12 cellular contexts compared by ENCODE assay signal in the genomic region with DNA sequence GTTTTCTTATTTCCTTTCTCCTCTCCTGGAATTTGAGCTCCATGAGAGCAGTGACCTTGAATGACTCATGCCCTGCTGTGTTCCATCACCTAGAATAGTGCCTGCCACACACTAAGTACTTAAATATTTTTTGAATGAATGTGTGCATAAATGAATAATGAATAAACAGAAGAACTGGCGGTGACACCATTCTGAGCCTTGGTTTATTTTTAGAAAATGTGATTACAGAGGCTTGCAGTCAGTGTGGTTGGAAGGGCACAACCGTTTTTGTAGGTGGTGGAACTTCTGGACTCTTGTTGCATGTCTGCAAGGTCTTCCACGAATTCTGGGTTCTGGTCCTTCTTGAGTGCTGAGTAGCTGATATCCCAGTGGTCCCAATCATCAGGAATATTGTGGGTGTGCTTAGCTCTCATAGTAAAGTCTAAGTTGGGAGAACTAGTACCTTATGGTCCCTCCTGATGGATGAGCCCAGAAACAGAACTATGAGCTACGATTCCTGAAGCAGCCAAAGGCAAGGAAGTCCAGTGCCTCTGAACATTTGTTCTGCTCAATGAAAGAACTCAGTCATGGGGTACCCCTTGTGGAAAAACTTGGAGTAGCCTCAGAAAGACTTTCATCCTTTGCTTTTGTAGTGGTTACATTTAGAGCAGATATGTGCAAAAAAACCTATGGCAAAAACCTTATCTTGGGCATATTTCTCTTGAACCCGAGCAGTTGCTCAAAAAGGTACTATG. TPM values are rescaled to one million over a fixed set of nuclear protein-coding genes. Genes with fewer than 3 reads are reported as not detected.
A peak's percentile ranks its signal among the peaks of the same experiment; 100 is the strongest.
DNase-seq lines count a peak whose midpoint lies in the region; ATAC-seq and TF ChIP-seq lines count a peak whose summit lies in the region.
"Had no signal": no experiment of that assay in that cellular context is flagged by ENCODE, and none has a peak within 500 bp of the region (broad histone marks: within the 10 kb centered on the region; RNA-seq: fewer than 3 reads in every experiment).

No MANE protein-coding gene starts in this region.

- H2AFZ ChIP-seq in SK-N-SH (ENCODE audit: low read depth): peak overlapping the region; percentile 79
- H2AFZ ChIP-seq in OCI-LY7 (ENCODE audit: low read length): no peak overlapping the region

- H3K9me2 ChIP-seq in SK-N-SH: no peaks in the 10 kb centered on the region
- no peaks in the 10 kb centered on the region for H3K9me2 ChIP-seq in OCI-LY7 (ENCODE audit: insufficient read depth, low read length)

- H4K20me1 ChIP-seq in SK-N-SH (ENCODE audit: insufficient read depth) (no peaks in the 10 kb centered on the region), OCI-LY7 (ENCODE audit: insufficient read depth, low read length) (peaks cover 27% of the 10 kb centered on the region)

- H3K27me3 ChIP-seq in SK-N-SH (ENCODE audit: insufficient read depth): no peaks in the 10 kb centered on the region

- TF ChIP-seq RAD21 in SK-N-SH (IDR thresholded peaks at IDR 0.05; ENCODE audit: low read length): no peak

- peak overlapping the region; percentile 61 for H3K9ac ChIP-seq in SK-N-SH

- no peaks in the 10 kb centered on the region for H3K36me3 ChIP-seq in SK-N-SH (replicated peaks in 1 of 2; ENCODE audit: control insufficient read depth in 1 of 2, insufficient read depth in 2 of 2, low read length in 1 of 2)
- no peaks in the 10 kb centered on the region for H3K36me3 ChIP-seq in OCI-LY7 (ENCODE audit: insufficient read depth, low read length)

- H3K9me3 ChIP-seq in SK-N-SH (no peaks in the 10 kb centered on the region), OCI-LY7 (ENCODE audit: low read length) (no peaks in the 10 kb centered on the region)

- intact Hi-C loops in OCI-LY7 (cut with micrococcal nuclease; ENCODE audit: unreplicated experiment): loop anchor here (10.0 kb wide), 1 partner anchor 681 kb away; a partner anchor contains a TSS

- TF ChIP-seq CTCF in GM12864 (IDR thresholded peaks at IDR 0.05; ENCODE audit: low read depth, low read length, missing control alignments) (peak; percentile 7), SK-N-SH (IDR thresholded peaks at IDR 0.05) (peak; percentile 51), fibroblast of villous mesenchyme (IDR thresholded peaks at IDR 0.05; ENCODE audit: insufficient read depth, low read depth, low read length) (peak; percentile 8), OCI-LY7 (conservative IDR thresholded peaks at IDR 0.05; ENCODE audit: low read length) (no peak)

- no peak for ATAC-seq in GM19397 (IDR thresholded peaks at IDR 0.05; ENCODE audit: unreplicated experiment)
- ATAC-seq: natural killer cell treated with Interleukin-12 subunit alpha and Interleukin-12 subunit beta and Interleukin-15 and Interleukin-18, amount 100 ng/mL, for 72 hours had no signal

- H3K4me2 ChIP-seq in SK-N-SH: peak overlapping the region; percentile 67
- no peak overlapping the region for H3K4me2 ChIP-seq in OCI-LY7 (ENCODE audit: low read length)

- no peak for DNase-seq in GM12864 (ENCODE audit: low read depth)
- DNase-seq in SK-N-SH: no peak
- DNase-seq in fibroblast of villous mesenchyme (ENCODE audit: low read depth): peak; percentile 94
- DNase-seq in renal cortical epithelial cell (ENCODE audit: low read depth): peak; percentile 99
- DNase-seq in NCI-H128 (lab: John Stamatoyannopoulos, UW; ENCODE audit: unreplicated experiment): no peak
- no peak for DNase-seq in NCI-H1930 (lab: John Stamatoyannopoulos, UW)
- no peak for DNase-seq in OCI-LY7 (ENCODE audit: low spot score)
- DNase-seq: activated CD4-positive, CD25-positive, alpha-beta regulatory T cell; central memory CD4-positive, alpha-beta T cell; NCI-H2171 had no signal

- H3K27ac ChIP-seq in SK-N-SH (ENCODE audit: low read depth in 2 of 2, low read length in 1 of 2): peak overlapping the region; percentile 67 to 93; a peak in 3 of 4 replicates
- H3K27ac ChIP-seq in OCI-LY7 (ENCODE audit: low read depth, low read length, poor library complexity, severe bottlenecking): no peak overlapping the region

- TF ChIP-seq EP300 in SK-N-SH (IDR thresholded peaks at IDR 0.05; ENCODE audit: borderline replicate concordance in 1 of 2, low read depth in 1 of 2, low read length in 1 of 2): peak; percentile 83 to 98

- peaks cover 29% of the 10 kb centered on the region for H3F3A ChIP-seq in SK-N-SH (replicated peaks; ENCODE audit: insufficient read depth)

- BruUV-seq in OCI-LY7 (replicated peaks; lab: Mats Ljungman, UMichigan): no TSS peak

- CTCF ChIA-PET in SK-N-SH (lab: Yijun Ruan, JAX): no interaction called here
- CTCF ChIA-PET in OCI-LY7 (lab: Charles Lee; ENCODE audit: unreplicated experiment): no interaction called here

- H3K4me1 ChIP-seq in SK-N-SH (ENCODE audit: control insufficient read depth in 1 of 2, insufficient read depth in 2 of 2, low read depth in 1 of 2, low read length in 1 of 2) (peaks cover 2 to 25% of the 10 kb centered on the region in 2 experiments), OCI-LY7 (ENCODE audit: insufficient read depth, low read length, poor library complexity, severe bottlenecking) (peaks cover 22% of the 10 kb centered on the region)

- H3K4me3 ChIP-seq in GM12864 (ENCODE audit: low read depth, low read length) (no peak overlapping the region), SK-N-SH (ENCODE audit: low read depth in 2 of 2, low read length in 1 of 2) (0 out of 4 replicates have a peak overlapping the region, but pooled peaks of 1 of the 2 experiments have one; percentile 10), fibroblast of villous mesenchyme (ENCODE audit: low read depth, low read length) (no peak overlapping the region), OCI-LY7 (ENCODE audit: low read depth, low read length, poor library complexity, severe bottlenecking) (no peak overlapping the region)

- H3K79me2 ChIP-seq in SK-N-SH (ENCODE audit: insufficient read depth) (no peaks in the 10 kb centered on the region), OCI-LY7 (ENCODE audit: insufficient read depth, low read depth, low read length) (no peaks in the 10 kb centered on the region)

- POLR2A ChIA-PET in SK-N-SH (lab: Yijun Ruan, JAX): no interaction called here
- POLR2A ChIA-PET in OCI-LY7 (lab: Charles Lee): no interaction called here

- 26% methylated on average over 5 of the region's 5 CpGs for WGBS in SK-N-SH (ENCODE audit: low lambda C conversion rate)

TF ChIP-seq in SK-N-SH, 30 proteins besides CTCF, POLR2A, EP300 and RAD21 (continues in another document):
- TF ChIP-seq RFX5 (IDR thresholded peaks at IDR 0.05; ENCODE audit: low read length): no peak
- TF ChIP-seq POLR2AphosphoS5 (IDR thresholded peaks at IDR 0.05; ENCODE audit: low read depth, low read length): peak; percentile 93; the same call in 1 of the 2 replicates
- TF ChIP-seq, protein P1, sequence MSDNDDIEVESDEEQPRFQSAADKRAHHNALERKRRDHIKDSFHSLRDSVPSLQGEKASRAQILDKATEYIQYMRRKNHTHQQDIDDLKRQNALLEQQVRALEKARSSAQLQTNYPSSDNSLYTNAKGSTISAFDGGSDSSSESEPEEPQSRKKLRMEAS (IDR thresholded peaks at IDR 0.05; ENCODE audit: low read depth): peak; percentile 64
- TF ChIP-seq, protein P2, sequence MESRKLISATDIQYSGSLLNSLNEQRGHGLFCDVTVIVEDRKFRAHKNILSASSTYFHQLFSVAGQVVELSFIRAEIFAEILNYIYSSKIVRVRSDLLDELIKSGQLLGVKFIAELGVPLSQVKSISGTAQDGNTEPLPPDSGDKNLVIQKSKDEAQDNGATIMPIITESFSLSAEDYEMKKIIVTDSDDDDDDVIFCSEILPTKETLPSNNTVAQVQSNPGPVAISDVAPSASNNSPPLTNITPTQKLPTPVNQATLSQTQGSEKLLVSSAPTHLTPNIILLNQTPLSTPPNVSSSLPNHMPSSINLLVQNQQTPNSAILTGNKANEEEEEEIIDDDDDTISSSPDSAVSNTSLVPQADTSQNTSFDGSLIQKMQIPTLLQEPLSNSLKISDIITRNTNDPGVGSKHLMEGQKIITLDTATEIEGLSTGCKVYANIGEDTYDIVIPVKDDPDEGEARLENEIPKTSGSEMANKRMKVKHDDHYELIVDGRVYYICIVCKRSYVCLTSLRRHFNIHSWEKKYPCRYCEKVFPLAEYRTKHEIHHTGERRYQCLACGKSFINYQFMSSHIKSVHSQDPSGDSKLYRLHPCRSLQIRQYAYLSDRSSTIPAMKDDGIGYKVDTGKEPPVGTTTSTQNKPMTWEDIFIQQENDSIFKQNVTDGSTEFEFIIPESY (IDR thresholded peaks at IDR 0.05; ENCODE audit: borderline replicate concordance, low read depth): peak; percentile 76
- no peak for TF ChIP-seq FOXJ3 (CRISPR knock-in tag; IDR thresholded peaks at IDR 0.05)

RNA-seq across cellular contexts. Expression of a gene that starts 28.8 kb away (rescaled TPM):
- polyA plus RNA-seq in SK-N-SH (2012; rRNA removed): 12.8 and 16.1 TPM in 2 replicates
- polyA plus RNA-seq in SK-N-SH (2012; cell fraction: cytosol; rRNA removed): 11.9 and 14.0 TPM in 2 replicates
- 58.3 and 79.5 TPM in 2 replicates for polyA plus RNA-seq in SK-N-SH (2012; cell fraction: nucleus; rRNA removed)
- total RNA-seq in fibroblast of villous mesenchyme (6.8 and 8.2 TPM in 2 replicates), renal cortical epithelial cell (6.1 and 16.0 TPM in 2 replicates), OCI-LY7 (2022) (not detected in 2 replicates)
- not detected in 2 replicates for total RNA-seq in OCI-LY7 (2014; rRNA removed; shearing (Covaris generic))
- total RNA-seq: natural killer cell treated with Interleukin-12 subunit alpha and Interleukin-12 subunit beta and Interleukin-15 and Interleukin-18, amount 100 ng/mL, for 72 hours had no signal

RNA-seq across cellular contexts. Expression of a gene that starts 41.8 kb away (rescaled TPM):
- 5.9 and 11.7 TPM in 2 replicates for polyA plus RNA-seq in SK-N-SH (2012; rRNA removed)
- polyA plus RNA-seq in SK-N-SH (2012; cell fraction: cytosol; rRNA removed): 7.9 and 9.7 TPM in 2 replicates
- polyA plus RNA-seq in SK-N-SH (2012; cell fraction: nucleus; rRNA removed): 5.4 and 7.4 TPM in 2 replicates
- total RNA-seq in fibroblast of villous mesenchyme: 11.6 and 22.0 TPM in 2 replicates
- 8.5 and 12.8 TPM in 2 replicates for total RNA-seq in renal cortical epithelial cell
- total RNA-seq in OCI-LY7 (2014; rRNA removed; shearing (Covaris generic)): not detected in 2 replicates
- total RNA-seq in OCI-LY7 (2022): not detected in 2 replicates

Comparison
In these comparisons a context has a peak if more than half of its experiments do, and no peak if none do; other contexts are left out.
1. DNase-seq: peak in fibroblast of villous mesenchyme (single experiment) and renal cortical epithelial cell (single experiment); none in GM12864 (single experiment), SK-N-SH (single experiment), NCI-H128 (single experiment), NCI-H1930 (0 of 2) and OCI-LY7 (single experiment).